ENCODE assay signal across 14 cellular contexts in the genomic region with DNA sequence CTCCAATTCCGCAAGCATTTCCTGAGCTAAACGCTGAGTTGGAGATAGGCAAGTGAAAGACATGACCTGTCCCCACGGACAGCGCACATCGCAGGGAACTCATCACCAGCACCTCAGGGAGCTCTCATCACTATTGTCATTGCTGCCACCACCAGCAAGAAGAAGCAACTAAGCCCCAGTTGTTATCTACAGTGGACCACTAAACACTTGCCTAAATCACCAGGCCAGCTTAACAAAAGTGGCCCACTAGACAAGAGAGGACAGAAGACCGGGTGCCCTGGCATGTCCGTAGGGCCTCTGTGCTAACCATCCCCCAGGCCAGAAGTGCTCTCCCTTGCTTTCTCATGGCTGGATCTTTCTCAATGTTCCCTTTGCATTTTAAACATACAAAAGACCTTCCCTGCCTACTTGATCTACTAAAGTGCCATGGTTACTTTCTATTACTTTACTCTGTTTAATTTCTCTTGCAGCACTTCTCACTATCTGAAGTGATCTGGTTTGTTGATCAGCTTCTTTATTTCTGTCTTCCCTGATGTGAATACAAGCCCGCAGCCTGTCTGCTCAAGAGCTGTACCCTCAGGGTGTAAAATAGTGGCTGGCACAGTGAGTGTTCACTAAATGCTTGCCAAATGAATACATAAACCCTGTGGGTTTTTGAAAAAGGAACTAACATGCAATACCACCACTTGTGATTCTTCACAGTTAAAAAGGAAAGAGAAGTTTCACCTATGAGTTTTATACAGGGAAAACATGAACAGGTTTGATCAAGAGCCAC.
DNase-seq lines count a peak whose midpoint lies in the region; ATAC-seq, FAIRE-seq and TF ChIP-seq lines count a peak whose summit lies in the region.
"Had no signal": no experiment of that assay in that cellular context is flagged by ENCODE, and none has a peak within 500 bp of the region (broad histone marks: within the 10 kb centered on the region; RNA-seq: fewer than 3 reads in every experiment).

No MANE protein-coding gene starts in this region.

- no peak overlapping the region for H3K4me3 ChIP-seq in AG10803 (ENCODE audit: low read length)

- TF ChIP-seq CTCF in AG10803 (conservative IDR thresholded peaks at IDR 0.05; ENCODE audit: low read length) = no peak

- no peak for FAIRE-seq in RCC 7860 (lab: Jason Lieb, UNC)

- ATAC-seq in GM18870 (IDR thresholded peaks at IDR 0.05; ENCODE audit: unreplicated experiment) = no peak
- ATAC-seq: activated CD8-positive, alpha-beta T cell treated with anti-CD3 and anti-CD28 coated beads for 36 hours had no signal

- DNase-seq in AG10803 (ENCODE audit: low read depth) (peak; percentile 30), LHCN-M2 (ENCODE audit: low read depth) (peak; percentile 54), amniotic epithelial cell (ENCODE audit: low read depth) (peak; percentile 65), iris pigment epithelial cell (ENCODE audit: low read depth) (peak; percentile 16), SHP77 (lab: John Stamatoyannopoulos, UW) (no peak), RCC 7860 (ENCODE audit: low spot score) (no peak)
- no peak for DNase-seq in stimulated activated CD4-positive, alpha-beta T cell treated with anti-CD3 and anti-CD28 coated beads, Interleukin-2, amount 100 ng/mL, for 24 hours
- DNase-seq: activated CD8-positive, alpha-beta T cell treated with anti-CD3 and anti-CD28 coated beads for 36 hours; activated naive CD4-positive, alpha-beta T cell treated with Interleukin-2 at 50 U/mL for 16 hours; DND-41; NCI-H1694; stimulated activated CD4-positive, alpha-beta T cell treated with anti-CD3 and anti-CD28 coated beads, Interleukin-4, amount 100 ng/mL, for 4 hours; stimulated activated naive CD4-positive, alpha-beta T cell treated with Interleukin-2 at 50 U/mL for 16 hours had no signal

Comparison
In these comparisons a context has a peak if more than half of its experiments do, and no peak if none do; other contexts are left out.
1. DNase-seq: peak in AG10803 (single experiment), LHCN-M2 (single experiment), amniotic epithelial cell (single experiment) and iris pigment epithelial cell (single experiment); none in stimulated activated CD4-positive, alpha-beta T cell treated with anti-CD3 and anti-CD28 coated beads, Interleukin-2, amount 100 ng/mL, for 24 hours (0 of 2), SHP77 (0 of 2) and RCC 7860 (single experiment).